Comparison of ENCODE assay signal across 22 cellular contexts in genomic region chr1:58325797-58326196, GRCh38.
"Had no signal": no experiment of that assay in that cellular context is flagged by ENCODE, and none has a peak within 500 bp of the region (broad histone marks: within the 10 kb centered on the region; RNA-seq: fewer than 3 reads in every experiment).

No MANE protein-coding gene starts in this region.

- H3K36me3 Mint-ChIP-seq: activated naive CD8-positive, alpha-beta T cell treated with anti-CD3 and anti-CD28 coated beads, Interleukin-2, amount 10 ng/mL, durations not matched to agents 7 days and 5 days; natural killer cell; T-cell had no signal

- H3K4me1 ChIP-seq: heart right ventricle, lower lobe of right lung, parathyroid adenoma, thyroid gland had no signal

- H3K4me3 ChIP-seq: heart right ventricle, lower lobe of right lung, thyroid gland had no signal

- H3K36me3 ChIP-seq: heart right ventricle, lower lobe of right lung, thyroid gland, WERI-Rb-1 had no signal

- H3K27ac ChIP-seq: epithelial cell of prostate, heart right ventricle, lower lobe of right lung, parathyroid adenoma, thyroid gland, WERI-Rb-1 had no signal

- H3K9ac ChIP-seq: parathyroid adenoma had no signal

- H3K27me3 ChIP-seq: heart right ventricle, thyroid gland had no signal

- ATAC-seq: heart right ventricle; left lobe of liver; lower lobe of right lung; natural killer cell; right cardiac atrium; stimulated activated naive CD8-positive, alpha-beta T cell treated with anti-CD3 and anti-CD28 coated beads, Interleukin-15, Interleukin-2, amounts not matched to agents 100 U/mL and 50 U/mL, for 24 hours had no signal

- H3K9me3 Mint-ChIP-seq: activated T-helper 2 cell treated with anti-CD3 and anti-CD28 coated beads, Interferon-gamma antibody, Interleukin-2, Interleukin-4, amounts not matched to agents 10 μg/mL and 5 μg/mL and 100 μg/mL, durations not matched to agents 14 hours and 24 hours and 36 hours; natural killer cell had no signal

- DNase-seq: activated CD4-positive, alpha-beta T cell treated with anti-CD3 and anti-CD28 coated beads for 1 hour; activated CD4-positive, alpha-beta T cell treated with anti-CD3 and anti-CD28 coated beads, Interleukin-2, amount 50 U/mL, for 1 hour; activated naive CD4-positive, alpha-beta T cell; activated naive CD8-positive, alpha-beta T cell treated with anti-CD3 and anti-CD28 coated beads, Interleukin-2, amount 10 ng/mL, durations not matched to agents 7 days and 5 days; activated T-cell treated with anti-CD3 and anti-CD28 coated beads, Interleukin-2, amount 50 U/mL, for 1 hour; amniotic stem cell; cerebellar nuclear complex; cortex of kidney; heart right ventricle; kidney; lower lobe of right lung; natural killer cell; right cardiac atrium; stimulated activated CD4-positive, alpha-beta T cell treated with anti-CD3 and anti-CD28 coated beads, Interleukin-4, amount 100 ng/mL, for 24 hours; stimulated activated naive CD8-positive, alpha-beta T cell treated with anti-CD3 and anti-CD28 coated beads, Interleukin-15, Interleukin-2, amounts not matched to agents 100 U/mL and 50 U/mL, for 24 hours; T-cell; thyroid gland; WERI-Rb-1 had no signal

- H3K79me2 ChIP-seq: parathyroid adenoma had no signal

- H3K27ac Mint-ChIP-seq: activated naive CD8-positive, alpha-beta T cell treated with anti-CD3 and anti-CD28 coated beads, Interleukin-2, amount 10 ng/mL, durations not matched to agents 7 days and 5 days; activated T-helper 2 cell treated with anti-CD3 and anti-CD28 coated beads, Interferon-gamma antibody, Interleukin-2, Interleukin-4, amounts not matched to agents 10 μg/mL and 5 μg/mL and 100 μg/mL, durations not matched to agents 14 hours and 24 hours and 36 hours; natural killer cell had no signal

- H3K9me3 ChIP-seq: lower lobe of right lung, thyroid gland had no signal

- H3K4me3 Mint-ChIP-seq: activated naive CD8-positive, alpha-beta T cell treated with anti-CD3 and anti-CD28 coated beads, Interleukin-2, amount 10 ng/mL, durations not matched to agents 7 days and 5 days; natural killer cell; T-cell had no signal

- H2AFZ ChIP-seq: parathyroid adenoma had no signal

- H3K27me3 Mint-ChIP-seq: activated naive CD8-positive, alpha-beta T cell treated with anti-CD3 and anti-CD28 coated beads, Interleukin-2, amount 10 ng/mL, durations not matched to agents 7 days and 5 days had no signal
